19 cellular contexts compared by ENCODE assay signal in the genomic region with DNA sequence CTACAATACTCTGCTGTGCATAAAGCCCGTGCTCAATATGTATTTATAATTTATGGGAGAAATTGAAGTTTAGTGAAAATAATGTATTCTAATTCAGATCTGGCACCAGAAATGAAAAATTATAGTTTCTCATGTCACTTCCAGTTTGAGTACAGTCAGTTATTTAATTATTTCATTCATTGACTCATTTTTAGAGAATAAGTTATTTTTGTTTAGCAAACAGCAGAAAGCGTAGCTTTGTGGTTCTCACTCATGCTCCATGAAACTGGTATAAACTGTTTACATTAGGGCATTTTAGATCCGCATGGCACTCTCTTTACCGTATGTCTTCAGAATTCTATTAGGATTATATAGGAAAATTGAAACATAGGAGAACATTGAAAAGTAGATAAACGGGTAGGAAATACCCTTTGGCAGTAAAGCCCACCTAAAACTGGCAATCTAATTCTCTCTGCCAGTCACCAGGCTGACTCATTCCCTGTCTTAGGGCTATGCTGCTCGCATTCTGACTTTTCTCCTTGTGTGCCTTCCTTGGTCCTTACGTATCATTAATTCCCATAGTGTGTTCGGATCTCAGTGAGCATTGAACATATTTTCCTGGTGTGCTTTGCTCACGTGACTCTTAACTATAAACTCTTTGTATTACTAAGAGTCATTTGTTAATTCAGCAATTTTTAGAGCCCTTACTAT.
"Had no signal": no experiment of that assay in that cellular context is flagged by ENCODE, and none has a peak within 500 bp of the region (broad histone marks: within the 10 kb centered on the region; RNA-seq: fewer than 3 reads in every experiment).

No MANE protein-coding gene starts in this region.

- FAIRE-seq: keratinocyte had no signal

- ATAC-seq: activated CD8-positive, alpha-beta T cell treated with anti-CD3 and anti-CD28 coated beads, Interleukin-2, amount 10 ng/mL, durations not matched to agents 7 days and 5 days; activated naive CD8-positive, alpha-beta T cell treated with anti-CD3 and anti-CD28 coated beads, Interleukin-2, amount 50 U/mL, for 24 hours; left lung; stimulated activated naive CD8-positive, alpha-beta T cell treated with anti-CD3 and anti-CD28 coated beads, Interleukin-15, Interleukin-2, amounts not matched to agents 100 U/mL and 50 U/mL, for 24 hours had no signal

- DNase-seq: activated CD4-positive, alpha-beta T cell treated with anti-CD3 and anti-CD28 coated beads, Interleukin-2, amount 10 ng/mL, durations not matched to agents 7 days and 5 days; activated CD8-positive, alpha-beta T cell treated with anti-CD3 and anti-CD28 coated beads, Interleukin-2, amount 10 ng/mL, durations not matched to agents 7 days and 5 days; activated naive CD4-positive, alpha-beta T cell treated with anti-CD3 and anti-CD28 coated beads, Interleukin-2, amount 10 ng/mL, durations not matched to agents 7 days and 5 days; activated naive CD8-positive, alpha-beta T cell treated with anti-CD3 and anti-CD28 coated beads, Interleukin-2, amount 50 U/mL, for 24 hours; activated T-cell treated with anti-CD3 and anti-CD28 coated beads, Interleukin-2, amount 50 U/mL, for 24 hours; anterior cingulate cortex; caudate nucleus; dorsolateral prefrontal cortex; foreskin melanocyte; glutamatergic neuron; hypothalamus; left lung; stimulated activated CD4-positive, alpha-beta T cell treated with anti-CD3 and anti-CD28 coated beads, Interleukin-12 subunit alpha, Interleukin-12 subunit beta, amount 100 ng/mL, for 4 hours; stimulated activated CD4-positive, alpha-beta T cell treated with anti-CD3 and anti-CD28 coated beads, Interleukin-1b, Interleukin-23, amount 100 ng/mL, for 48 hours; stimulated activated CD8-positive, alpha-beta memory T cell treated with anti-CD3 and anti-CD28 coated beads, Interleukin-4, amount 100 ng/mL, for 48 hours; stimulated activated naive CD8-positive, alpha-beta T cell treated with anti-CD3 and anti-CD28 coated beads, Interleukin-15, Interleukin-2, amounts not matched to agents 100 U/mL and 50 U/mL, for 24 hours; substantia nigra; tibial artery had no signal
